In genomic region chr19:7393934-7394508, GRCh38 we compare ENCODE assay signal across 8 cellular contexts. TPM values are rescaled to one million over a fixed set of nuclear protein-coding genes. Genes with fewer than 3 reads are reported as not detected.
DNase-seq lines count a peak whose midpoint lies in the region; ATAC-seq and TF ChIP-seq lines count a peak whose summit lies in the region.

No MANE protein-coding gene starts in this region.

- POLR2A ChIA-PET in OCI-LY7 (lab: Charles Lee): no interaction called here

- peaks cover 34% of the 10 kb centered on the region for H3K4me1 Mint-ChIP-seq in CD14-positive monocyte
- H3K4me1 Mint-ChIP-seq in endodermal cell: peaks cover 19% of the 10 kb centered on the region

- H3K9me3 Mint-ChIP-seq in CD14-positive monocyte: no peaks in the 10 kb centered on the region
- no peaks in the 10 kb centered on the region for H3K9me3 Mint-ChIP-seq in endodermal cell

- no TSS peak for BruUV-seq in OCI-LY7 (replicated peaks; lab: Mats Ljungman, UMichigan)

- H3K27ac Mint-ChIP-seq in CD14-positive monocyte (peak overlapping the region in 6 of 7 donors; percentile 23 to 93 (median 86)), endodermal cell (no peak overlapping the region)

- peak overlapping the region; percentile 76 for H3K4me2 ChIP-seq in OCI-LY7 (ENCODE audit: low read length)

- H3K9me2 ChIP-seq in OCI-LY7 (ENCODE audit: insufficient read depth, low read length): no peaks in the 10 kb centered on the region

- TF ChIP-seq CTCF in CD14-positive monocyte (IDR thresholded peaks at IDR 0.05): no peak
- no peak for TF ChIP-seq CTCF in OCI-LY7 (conservative IDR thresholded peaks at IDR 0.05; ENCODE audit: low read length)
- no peak for TF ChIP-seq CTCF in endodermal cell (conservative IDR thresholded peaks at IDR 0.05)
- no peak for TF ChIP-seq CTCF in neutrophil (IDR thresholded peaks at IDR 0.05)

- H3K36me3 ChIP-seq in OCI-LY7 (ENCODE audit: insufficient read depth, low read length) (peaks cover 76% of the 10 kb centered on the region), endodermal cell (ENCODE audit: control insufficient read depth, insufficient read depth, low read length) (no peaks in the 10 kb centered on the region), neutrophil (peaks cover 30% of the 10 kb centered on the region)

- no peak overlapping the region for H3K27ac ChIP-seq in OCI-LY7 (ENCODE audit: low read depth, low read length, poor library complexity, severe bottlenecking)
- H3K27ac ChIP-seq in endodermal cell (ENCODE audit: low read depth, low read length): no peak overlapping the region
- peak overlapping the region; percentile 69 for H3K27ac ChIP-seq in neutrophil

- peaks cover 19 to 41% of the 10 kb centered on the region in 2 donors for H3K36me3 Mint-ChIP-seq in CD14-positive monocyte
- peaks cover 7% of the 10 kb centered on the region for H3K36me3 Mint-ChIP-seq in endodermal cell (ENCODE audit: low read depth)

- CTCF ChIA-PET in OCI-LY7 (lab: Charles Lee; ENCODE audit: unreplicated experiment): no interaction called here

- no peaks in the 10 kb centered on the region for H3K9me3 ChIP-seq in OCI-LY7 (ENCODE audit: low read length)
- H3K9me3 ChIP-seq in endodermal cell (ENCODE audit: control insufficient read depth, low read length): no peaks in the 10 kb centered on the region
- no peaks in the 10 kb centered on the region for H3K9me3 ChIP-seq in neutrophil

- H3K4me3 ChIP-seq in OCI-LY7 (ENCODE audit: low read depth, low read length, poor library complexity, severe bottlenecking): peak overlapping the region; percentile 85
- H3K4me3 ChIP-seq in endodermal cell (ENCODE audit: low read length): peak overlapping the region; percentile 95
- peak overlapping the region; percentile 77 to 80 for H3K4me3 ChIP-seq in neutrophil (ENCODE audit: low read depth in 1 of 2, low read length in 1 of 2)

- H3K27me3 Mint-ChIP-seq in CD14-positive monocyte (ENCODE audit: low read depth in 3 of 3): no peaks in the 10 kb centered on the region
- no peaks in the 10 kb centered on the region for H3K27me3 Mint-ChIP-seq in endodermal cell (ENCODE audit: insufficient read depth)

- H3K9ac ChIP-seq in endodermal cell (ENCODE audit: extremely low read depth, low read length, poor library complexity, severe bottlenecking): no peak overlapping the region

- DNase-seq in CD14-positive monocyte (ENCODE audit: low spot score) (no peak), OCI-LY7 (ENCODE audit: low spot score) (no peak), endodermal cell (no peak), kidney glomerular epithelial cell (lab: John Stamatoyannopoulos, UW) (no peak), NCI-H2196 (lab: John Stamatoyannopoulos, UW; ENCODE audit: unreplicated experiment) (no peak)

- intact Hi-C loops in CD14-positive monocyte (cut with micrococcal nuclease): loop anchor here (10.0 kb wide), 2 partner anchors 141 to 231 kb away; partner anchors contain the start of genes PNPLA6 (in 2 of the 2), PET100 (in 1 of the 2) and XAB2 (in 1 of the 2)
- intact Hi-C loops in OCI-LY7 (cut with micrococcal nuclease; ENCODE audit: unreplicated experiment): no loop called here

- H3K27me3 ChIP-seq in endodermal cell (ENCODE audit: control insufficient read depth, insufficient read depth, low read length, poor library complexity, severe bottlenecking) (no peaks in the 10 kb centered on the region), neutrophil (no peaks in the 10 kb centered on the region)

- H3K4me3 Mint-ChIP-seq in CD14-positive monocyte (peak overlapping the region; percentile 87 to 93), endodermal cell (peak overlapping the region; percentile 84)

- H3K79me2 ChIP-seq in OCI-LY7 (ENCODE audit: insufficient read depth, low read depth, low read length): peaks cover 38% of the 10 kb centered on the region

- H4K20me1 ChIP-seq in OCI-LY7 (ENCODE audit: insufficient read depth, low read length): 0 out of 2 replicates have a peak, but pooled peaks cover 5% of the 10 kb centered on the region

- H2AFZ ChIP-seq in OCI-LY7 (ENCODE audit: low read length): no peak overlapping the region

- WGBS in endodermal cell (ENCODE audit: insufficient coverage in 1 of 2, insufficient read length in 1 of 2), 2 experiments: 59 to 81% methylated on average over 4 to 6 of the region's 6 CpGs

- ATAC-seq in HG03460 (IDR thresholded peaks at IDR 0.05; ENCODE audit: unreplicated experiment) (no peak), GM18858 (IDR thresholded peaks at IDR 0.05; ENCODE audit: unreplicated experiment) (no peak)

- H3K4me1 ChIP-seq in OCI-LY7 (ENCODE audit: insufficient read depth, low read length, poor library complexity, severe bottlenecking) (peaks cover 16% of the 10 kb centered on the region), endodermal cell (ENCODE audit: control insufficient read depth, insufficient read depth, low read length) (no peaks in the 10 kb centered on the region), neutrophil (ENCODE audit: control insufficient read depth in 1 of 2, insufficient read depth in 1 of 2, low read depth in 1 of 2, low read length in 1 of 2) (peaks cover 33 to 36% of the 10 kb centered on the region in 2 experiments)

RNA-seq across cellular contexts. Expression of gene ARHGEF18, which starts 45.3 kb away (rescaled TPM):
- under 1 TPM; 0.46 to 0.87 TPM for polyA plus RNA-seq in CD14-positive monocyte
- 45.8 and 48.1 TPM in 2 replicates for total RNA-seq in OCI-LY7 (2014; rRNA removed; shearing (Covaris generic))
- 55.2 and 59.3 TPM in 2 replicates for total RNA-seq in OCI-LY7 (2022)
- total RNA-seq in endodermal cell: 10 to 100 TPM; 51.7 to 53.3 TPM
- 22.5 TPM for polyA plus RNA-seq in endodermal cell (2013, experiment 1 of 2)
- 22.4 TPM for polyA plus RNA-seq in endodermal cell (2013, experiment 2 of 2)
